ENCODE assay signal across 2 cellular contexts in the genomic region with DNA sequence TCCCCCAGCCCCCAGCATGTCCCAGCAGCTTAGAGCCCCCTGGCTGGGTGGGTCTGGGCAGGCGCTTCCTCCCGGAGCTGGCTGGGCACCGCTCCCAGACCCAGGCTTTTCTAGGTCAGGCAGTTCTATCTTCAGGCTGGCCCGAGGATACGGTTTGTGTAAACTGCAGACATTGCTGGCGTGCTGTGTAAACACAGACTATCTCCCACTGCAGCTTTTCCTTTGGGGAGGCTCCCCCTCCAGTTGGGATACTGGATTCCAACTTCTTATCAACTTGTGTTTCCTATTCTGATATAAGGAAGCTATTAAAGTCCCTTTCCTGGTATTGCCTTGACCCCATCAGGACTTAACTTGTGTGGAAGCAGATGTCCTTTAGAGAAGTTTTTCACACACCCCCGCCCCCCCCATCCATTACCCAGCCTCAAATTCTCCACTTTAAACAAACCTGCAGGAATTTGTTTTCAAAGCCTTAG.
TF ChIP-seq lines count a peak whose summit lies in the region.

No MANE protein-coding gene starts in this region.

TF ChIP-seq in HEK293, 187 proteins besides CTCF, POLR2A, EP300 and RAD21 (continued from another document):
- TF ChIP-seq, protein P1, sequence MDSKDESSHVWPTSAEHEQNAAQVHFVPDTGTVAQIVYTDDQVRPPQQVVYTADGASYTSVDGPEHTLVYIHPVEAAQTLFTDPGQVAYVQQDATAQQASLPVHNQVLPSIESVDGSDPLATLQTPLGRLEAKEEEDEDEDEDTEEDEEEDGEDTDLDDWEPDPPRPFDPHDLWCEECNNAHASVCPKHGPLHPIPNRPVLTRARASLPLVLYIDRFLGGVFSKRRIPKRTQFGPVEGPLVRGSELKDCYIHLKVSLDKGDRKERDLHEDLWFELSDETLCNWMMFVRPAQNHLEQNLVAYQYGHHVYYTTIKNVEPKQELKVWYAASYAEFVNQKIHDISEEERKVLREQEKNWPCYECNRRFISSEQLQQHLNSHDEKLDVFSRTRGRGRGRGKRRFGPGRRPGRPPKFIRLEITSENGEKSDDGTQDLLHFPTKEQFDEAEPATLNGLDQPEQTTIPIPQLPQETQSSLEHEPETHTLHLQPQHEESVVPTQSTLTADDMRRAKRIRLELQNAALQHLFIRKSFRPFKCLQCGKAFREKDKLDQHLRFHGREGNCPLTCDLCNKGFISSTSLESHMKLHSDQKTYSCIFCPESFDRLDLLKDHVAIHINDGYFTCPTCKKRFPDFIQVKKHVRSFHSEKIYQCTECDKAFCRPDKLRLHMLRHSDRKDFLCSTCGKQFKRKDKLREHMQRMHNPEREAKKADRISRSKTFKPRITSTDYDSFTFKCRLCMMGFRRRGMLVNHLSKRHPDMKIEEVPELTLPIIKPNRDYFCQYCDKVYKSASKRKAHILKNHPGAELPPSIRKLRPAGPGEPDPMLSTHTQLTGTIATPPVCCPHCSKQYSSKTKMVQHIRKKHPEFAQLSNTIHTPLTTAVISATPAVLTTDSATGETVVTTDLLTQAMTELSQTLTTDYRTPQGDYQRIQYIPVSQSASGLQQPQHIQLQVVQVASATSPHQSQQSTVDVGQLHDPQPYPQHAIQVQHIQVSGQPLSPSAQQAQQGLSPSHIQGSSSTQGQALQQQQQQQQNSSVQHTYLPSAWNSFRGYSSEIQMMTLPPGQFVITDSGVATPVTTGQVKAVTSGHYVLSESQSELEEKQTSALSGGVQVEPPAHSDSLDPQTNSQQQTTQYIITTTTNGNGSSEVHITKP (tag by site-specific recombination; IDR thresholded peaks at IDR 0.05) = peak; percentile 90
- TF ChIP-seq, protein P2, sequence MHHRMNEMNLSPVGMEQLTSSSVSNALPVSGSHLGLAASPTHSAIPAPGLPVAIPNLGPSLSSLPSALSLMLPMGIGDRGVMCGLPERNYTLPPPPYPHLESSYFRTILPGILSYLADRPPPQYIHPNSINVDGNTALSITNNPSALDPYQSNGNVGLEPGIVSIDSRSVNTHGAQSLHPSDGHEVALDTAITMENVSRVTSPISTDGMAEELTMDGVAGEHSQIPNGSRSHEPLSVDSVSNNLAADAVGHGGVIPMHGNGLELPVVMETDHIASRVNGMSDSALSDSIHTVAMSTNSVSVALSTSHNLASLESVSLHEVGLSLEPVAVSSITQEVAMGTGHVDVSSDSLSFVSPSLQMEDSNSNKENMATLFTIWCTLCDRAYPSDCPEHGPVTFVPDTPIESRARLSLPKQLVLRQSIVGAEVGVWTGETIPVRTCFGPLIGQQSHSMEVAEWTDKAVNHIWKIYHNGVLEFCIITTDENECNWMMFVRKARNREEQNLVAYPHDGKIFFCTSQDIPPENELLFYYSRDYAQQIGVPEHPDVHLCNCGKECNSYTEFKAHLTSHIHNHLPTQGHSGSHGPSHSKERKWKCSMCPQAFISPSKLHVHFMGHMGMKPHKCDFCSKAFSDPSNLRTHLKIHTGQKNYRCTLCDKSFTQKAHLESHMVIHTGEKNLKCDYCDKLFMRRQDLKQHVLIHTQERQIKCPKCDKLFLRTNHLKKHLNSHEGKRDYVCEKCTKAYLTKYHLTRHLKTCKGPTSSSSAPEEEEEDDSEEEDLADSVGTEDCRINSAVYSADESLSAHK (tag by site-specific recombination; IDR thresholded peaks at IDR 0.05) = no peak
TF ChIP-seq in HEK293: peak in this region for 3.

TF ChIP-seq in liver, 16 proteins besides CTCF, POLR2A, EP300 and RAD21 (continued from another document):
- TF ChIP-seq SP1 (IDR thresholded peaks at IDR 0.05) (peak; percentile 48), FOXA2 (IDR thresholded peaks at IDR 0.05) (no peak)
